Comparison of ENCODE assay signal across 8 cellular contexts in genomic region chr1:156815307-156815826, GRCh38. TPM values are rescaled to one million over a fixed set of nuclear protein-coding genes. Genes with fewer than 3 reads are reported as not detected.
A peak's percentile ranks its signal among the peaks of the same experiment; 100 is the strongest.
DNase-seq lines count a peak whose midpoint lies in the region; ATAC-seq and TF ChIP-seq lines count a peak whose summit lies in the region.

No MANE protein-coding gene starts in this region.

- ATAC-seq in T-helper 17 cell (no peak), foreskin keratinocyte (peak; percentile 38), GM18511 (IDR thresholded peaks at IDR 0.05; ENCODE audit: unreplicated experiment) (no peak), HG03439 (IDR thresholded peaks at IDR 0.05; ENCODE audit: unreplicated experiment) (no peak)

- H3K4me1 ChIP-seq in foreskin keratinocyte (peaks cover 44% of the 10 kb centered on the region), rectal smooth muscle tissue (ENCODE audit: control insufficient read depth, insufficient read depth, low read length) (no peaks in the 10 kb centered on the region)

- peaks cover 58% of the 10 kb centered on the region for H3K4me1 Mint-ChIP-seq in T-helper 17 cell

- H3K9me3 ChIP-seq in T-helper 17 cell (ENCODE audit: control insufficient read depth, low read length, poor library complexity, severe bottlenecking): no peaks in the 10 kb centered on the region

- peak overlapping the region; percentile 99 for H3K27ac Mint-ChIP-seq in T-helper 17 cell

- peaks cover 20% of the 10 kb centered on the region for H3K36me3 Mint-ChIP-seq in T-helper 17 cell (ENCODE audit: low read depth)

- DNase-seq in GM03348 (ENCODE audit: low spot score) (peak; percentile 76), T-helper 17 cell (no peak), foreskin keratinocyte (peak in 1 of 2 donors; percentile 65), NCI-H2107 (lab: John Stamatoyannopoulos, UW) (no peak), NCI-H1105 (lab: John Stamatoyannopoulos, UW) (no peak)

- H3K4me3 ChIP-seq in rectal smooth muscle tissue (ENCODE audit: low read length): peak overlapping the region; percentile 35

- no peaks in the 10 kb centered on the region for H3K27me3 ChIP-seq in foreskin keratinocyte
- no peaks in the 10 kb centered on the region for H3K27me3 ChIP-seq in rectal smooth muscle tissue (ENCODE audit: control insufficient read depth, insufficient read depth, low read length)

- no peaks in the 10 kb centered on the region for H3K36me3 ChIP-seq in rectal smooth muscle tissue (ENCODE audit: control insufficient read depth, insufficient read depth, low read length)

- H3K4me3 Mint-ChIP-seq in T-helper 17 cell: peak overlapping the region; percentile 95

- H3K27ac ChIP-seq in foreskin keratinocyte: peak overlapping the region; percentile 25
- peak overlapping the region; percentile 69 for H3K27ac ChIP-seq in rectal smooth muscle tissue (ENCODE audit: low read depth, low read length)

- H3K9ac ChIP-seq in rectal smooth muscle tissue (ENCODE audit: low read length): no peak overlapping the region

- no peaks in the 10 kb centered on the region for H3K27me3 Mint-ChIP-seq in T-helper 17 cell

- no peak for TF ChIP-seq CTCF in foreskin keratinocyte (conservative IDR thresholded peaks at IDR 0.05)

RNA-seq across cellular contexts. Expression of gene SH2D2A, which starts 1.3 kb away (rescaled TPM):
- 100 to 1,000 TPM; 129 to 137 TPM for total RNA-seq in T-helper 17 cell
- 8.4 and 12.1 TPM in 2 replicates for total RNA-seq in foreskin keratinocyte
- polyA plus RNA-seq in foreskin keratinocyte: 13.7 and 17.3 TPM in 2 replicates

RNA-seq across cellular contexts. Expression of gene INSRR, which starts 43.5 kb away (rescaled TPM):
- not detected for total RNA-seq in T-helper 17 cell
- total RNA-seq in foreskin keratinocyte: not detected in 2 replicates
- polyA plus RNA-seq in foreskin keratinocyte: not detected in 2 replicates

RNA-seq across cellular contexts. Expression of gene NTRK1, which starts 45.3 kb away (rescaled TPM):
- total RNA-seq in T-helper 17 cell (under 1 TPM; 0.34 to 0.67 TPM), foreskin keratinocyte (not detected in 2 replicates)
- 0.03 TPM in 1 of 2 replicates, not detected in the other for polyA plus RNA-seq in foreskin keratinocyte

RNA-seq across cellular contexts. Expression of gene PRCC, which starts 48.0 kb away (rescaled TPM):
- total RNA-seq in T-helper 17 cell (10 to 100 TPM; 51.0 to 82.4 TPM), foreskin keratinocyte (37.7 and 43.3 TPM in 2 replicates)
- polyA plus RNA-seq in foreskin keratinocyte: 54.1 and 62.2 TPM in 2 replicates
